8 cellular contexts compared by ENCODE assay signal in the genomic region with DNA sequence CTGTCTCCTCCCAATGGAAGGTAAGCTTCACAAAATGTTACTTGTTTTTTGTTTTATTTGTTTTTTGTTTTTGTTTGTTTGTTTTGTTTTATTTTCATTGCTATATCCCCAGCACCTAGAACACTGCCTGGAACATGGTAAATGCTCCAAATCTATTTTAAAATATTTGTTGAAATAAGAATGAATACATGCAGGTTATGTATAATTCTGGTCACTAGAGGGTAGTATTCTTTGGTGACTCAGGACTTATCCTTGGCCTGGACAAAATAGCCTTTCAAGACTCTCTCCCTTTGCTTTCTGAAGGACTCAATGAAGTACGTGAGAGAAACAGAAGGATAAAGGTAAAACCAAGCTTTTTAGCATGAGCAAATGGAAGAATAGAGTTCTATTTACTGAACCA. TPM values are rescaled to one million over a fixed set of nuclear protein-coding genes. Genes with fewer than 3 reads are reported as not detected.
DNase-seq lines count a peak whose midpoint lies in the region; ATAC-seq, FAIRE-seq and TF ChIP-seq lines count a peak whose summit lies in the region.

No MANE protein-coding gene starts in this region.

- H3K4me3 ChIP-seq in H7 (ENCODE audit: insufficient read depth, low read depth, low read length) (no peak overlapping the region), smooth muscle cell (no peak overlapping the region)

- no peak overlapping the region for H3K27ac ChIP-seq in smooth muscle cell (ENCODE audit: low read depth)

- no peak for ATAC-seq in GM21717 (IDR thresholded peaks at IDR 0.05; ENCODE audit: unreplicated experiment)
- no peak for ATAC-seq in naive thymus-derived CD8-positive, alpha-beta T cell
- ATAC-seq in GM18873 (IDR thresholded peaks at IDR 0.05; ENCODE audit: low FRiP score, unreplicated experiment): no peak

- no peaks in the 10 kb centered on the region for H4K20me1 ChIP-seq in smooth muscle cell (ENCODE audit: low read depth)

- H3K79me2 ChIP-seq in smooth muscle cell (ENCODE audit: low read depth): no peaks in the 10 kb centered on the region

- no peaks in the 10 kb centered on the region for H3K9me3 Mint-ChIP-seq in glutamatergic neuron (ENCODE audit: unreplicated experiment)
- no peaks in the 10 kb centered on the region for H3K9me3 Mint-ChIP-seq in naive thymus-derived CD8-positive, alpha-beta T cell

- H3K36me3 Mint-ChIP-seq in glutamatergic neuron (ENCODE audit: unreplicated experiment): no peaks in the 10 kb centered on the region
- no peaks in the 10 kb centered on the region for H3K36me3 Mint-ChIP-seq in naive thymus-derived CD8-positive, alpha-beta T cell

- DNase-seq in H7: peak; percentile 10
- no peak for DNase-seq in glutamatergic neuron
- DNase-seq in smooth muscle cell (lab: John Stamatoyannopoulos, UW; ENCODE audit: unreplicated experiment): no peak
- DNase-seq in NCI-H226: no peak
- no peak for DNase-seq in naive thymus-derived CD8-positive, alpha-beta T cell

- H3K36me3 ChIP-seq in H7 (replicated peaks; ENCODE audit: control insufficient read depth, insufficient read depth, low read length) (no peaks in the 10 kb centered on the region), smooth muscle cell (ENCODE audit: low read depth) (no peaks in the 10 kb centered on the region)

- H3K4me3 Mint-ChIP-seq in glutamatergic neuron (ENCODE audit: unreplicated experiment): no peak overlapping the region
- no peak overlapping the region for H3K4me3 Mint-ChIP-seq in naive thymus-derived CD8-positive, alpha-beta T cell

- H3K4me2 ChIP-seq in smooth muscle cell: no peak overlapping the region

- POLR2A ChIA-PET in naive thymus-derived CD8-positive, alpha-beta T cell (lab: Charles Lee): no interaction called here

- no peak overlapping the region for H3K27ac Mint-ChIP-seq in glutamatergic neuron (ENCODE audit: unreplicated experiment)
- no peak overlapping the region for H3K27ac Mint-ChIP-seq in naive thymus-derived CD8-positive, alpha-beta T cell

- TF ChIP-seq CTCF in glutamatergic neuron (IDR thresholded peaks at IDR 0.05; ENCODE audit: partially characterized antibody, unreplicated experiment): peak; percentile 53
- TF ChIP-seq CTCF in smooth muscle cell (IDR thresholded peaks at IDR 0.05; ENCODE audit: borderline replicate concordance, insufficient read depth, poor library complexity, severe bottlenecking): peak; percentile 63

- H3K4me1 ChIP-seq in smooth muscle cell (ENCODE audit: low read depth): no peaks in the 10 kb centered on the region

- no peak overlapping the region for H3K9ac ChIP-seq in smooth muscle cell (ENCODE audit: low read depth)

- H2AFZ ChIP-seq in smooth muscle cell (ENCODE audit: low read depth): no peak overlapping the region

- H3F3A ChIP-seq in smooth muscle cell (ENCODE audit: low read depth): no peaks in the 10 kb centered on the region

- WGBS in smooth muscle cell (ENCODE audit: low lambda C conversion rate): 48% methylated on average over 1 of the region's 1 CpG

- no peaks in the 10 kb centered on the region for H3K27me3 ChIP-seq in H7 (ENCODE audit: control insufficient read depth, insufficient read depth, low read length)
- H3K27me3 ChIP-seq in smooth muscle cell (ENCODE audit: low read depth): no peaks in the 10 kb centered on the region

- no peaks in the 10 kb centered on the region for H3K4me1 Mint-ChIP-seq in glutamatergic neuron (ENCODE audit: low read depth, unreplicated experiment)
- H3K4me1 Mint-ChIP-seq in naive thymus-derived CD8-positive, alpha-beta T cell: no peaks in the 10 kb centered on the region

- no peaks in the 10 kb centered on the region for H3K27me3 Mint-ChIP-seq in glutamatergic neuron (ENCODE audit: unreplicated experiment)
- H3K27me3 Mint-ChIP-seq in naive thymus-derived CD8-positive, alpha-beta T cell: peaks cover 0 to 14% (median 6%) of the 10 kb centered on the region in 5 donors

- no peaks in the 10 kb centered on the region for H3K9me3 ChIP-seq in smooth muscle cell (replicated peaks; ENCODE audit: low read depth)

- FAIRE-seq in TTC549 (lab: Jason Lieb, UNC): peak; percentile 72

RNA-seq across cellular contexts. Expression of gene PPP2R3A, which starts 46.9 kb away (rescaled TPM):
- 10.2 and 12.5 TPM in 2 replicates for total RNA-seq in H7 (2014; rRNA removed; shearing (Covaris generic))
- total RNA-seq in glutamatergic neuron (ENCODE audit: unreplicated experiment): 13.0 TPM
- total RNA-seq in smooth muscle cell: 21.3 and 24.7 TPM in 2 replicates
- 7.6 and 8.0 TPM in 2 replicates for polyA plus RNA-seq in smooth muscle cell
- total RNA-seq in naive thymus-derived CD8-positive, alpha-beta T cell: 1 to 10 TPM; 1.0 to 1.1 TPM
- under 1 TPM; 0.35 to 0.56 (median 0.51) TPM for polyA plus RNA-seq in naive thymus-derived CD8-positive, alpha-beta T cell
